Comparison of ENCODE assay signal across 15 cellular contexts in the genomic region with DNA sequence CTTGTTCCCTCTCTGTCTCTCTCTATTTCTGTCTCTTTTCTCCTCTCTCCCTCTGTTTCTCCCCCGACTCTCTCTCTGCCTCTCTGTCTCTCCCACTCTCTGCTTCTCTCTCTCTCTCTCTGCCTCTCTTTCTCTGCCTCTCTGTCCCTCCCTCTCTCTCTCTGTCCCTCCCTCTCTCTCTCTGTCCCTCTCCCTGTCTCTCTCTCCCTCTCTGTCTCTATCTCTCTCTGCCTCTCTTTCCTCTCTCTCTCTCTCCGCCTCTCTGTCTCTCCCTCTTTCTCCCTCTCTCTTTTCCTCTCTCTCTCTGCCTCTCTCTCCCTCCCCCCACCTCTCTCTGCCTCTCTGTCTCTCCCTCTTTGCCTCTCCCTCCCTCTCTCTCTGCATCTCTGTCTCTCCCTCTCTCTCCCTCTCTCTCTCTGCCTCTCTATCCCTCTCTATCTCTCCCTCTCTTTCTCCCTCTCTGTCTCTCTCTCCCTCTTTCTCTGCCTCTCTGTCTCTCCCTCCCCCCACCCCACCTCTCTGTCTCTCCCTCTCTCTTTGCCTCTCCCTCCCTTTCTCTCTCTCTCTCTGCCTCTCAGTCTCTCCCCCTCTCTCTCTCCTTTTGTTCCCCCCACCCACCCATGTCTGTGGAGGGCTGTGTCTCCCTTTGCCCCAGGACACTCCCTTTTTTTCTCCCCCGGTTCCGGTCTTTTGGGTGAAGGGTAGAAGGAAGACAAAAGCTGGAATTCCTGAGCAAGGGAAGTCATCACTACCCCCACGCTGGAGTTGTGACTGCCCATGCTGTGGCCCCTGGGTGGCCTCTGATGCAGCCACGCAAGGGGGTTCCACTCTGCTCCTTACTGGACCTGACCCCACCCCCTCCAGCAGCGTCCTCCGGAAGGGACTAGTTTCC. TPM values are rescaled to one million over a fixed set of nuclear protein-coding genes. Genes with fewer than 3 reads are reported as not detected.
DNase-seq lines count a peak whose midpoint lies in the region; ATAC-seq, FAIRE-seq and TF ChIP-seq lines count a peak whose summit lies in the region.
"Had no signal": no experiment of that assay in that cellular context is flagged by ENCODE, and none has a peak within 500 bp of the region (broad histone marks: within the 10 kb centered on the region; RNA-seq: fewer than 3 reads in every experiment).

No MANE protein-coding gene starts in this region.

- H3K79me2 ChIP-seq in HepG2 (ENCODE audit: insufficient read depth, low read length) = no peaks in the 10 kb centered on the region

- H3K36me3 ChIP-seq in HepG2 (replicated peaks in 1 of 2; ENCODE audit: control insufficient read depth in 1 of 2, insufficient read depth in 2 of 2, low read length in 2 of 2) (no peaks in the 10 kb centered on the region), right lobe of liver (no peaks in the 10 kb centered on the region), SJSA1 (peaks cover 10% of the 10 kb centered on the region; the same call in 1 of the 2 replicates), iPS-15b (ENCODE audit: control insufficient read depth, insufficient read depth, low read length) (no peaks in the 10 kb centered on the region)
- H3K36me3 ChIP-seq: ascending aorta had no signal

- no peak for FAIRE-seq in HepG2 (lab: Jason Lieb, UNC)
- FAIRE-seq: islet of Langerhans had no signal

- no TSS peak for BruUV-seq in HepG2 (replicated peaks; lab: Mats Ljungman, UMichigan)

- ATAC-seq in HepG2 (no peak), right lobe of liver (no peak), GM19455 (IDR thresholded peaks at IDR 0.05; ENCODE audit: unreplicated experiment) (no peak), foreskin keratinocyte (no peak)

- intact Hi-C loops in HepG2 (cut with micrococcal nuclease; ENCODE audit: unreplicated experiment) = no loop called here
- intact Hi-C loops in right lobe of liver (cut with DNase I) = no loop called here

- H3K4me1 ChIP-seq in HepG2 (ENCODE audit: insufficient read depth, low read length) (peaks cover 8% of the 10 kb centered on the region), right lobe of liver (no peaks in the 10 kb centered on the region), SJSA1 (replicated peaks) (peaks cover 54% of the 10 kb centered on the region), iPS-15b (ENCODE audit: control insufficient read depth, insufficient read depth, low read length) (peaks cover 10% of the 10 kb centered on the region), foreskin keratinocyte (no peaks in the 10 kb centered on the region)

- POLR2A ChIA-PET in HepG2 (lab: Yijun Ruan, JAX) = no interaction called here

- TF ChIP-seq POLR2A in HepG2 (IDR thresholded peaks at IDR 0.05; ENCODE audit: insufficient read depth in 1 of 2, low read depth in 2 of 2, low read length in 2 of 2) = no peak
- TF ChIP-seq POLR2A in right lobe of liver (IDR thresholded peaks at IDR 0.05) = no peak

- CTCF ChIA-PET in HepG2 (lab: Yijun Ruan, JAX; ENCODE audit: low intra/inter-chr PET ratio, low total read pairs) = no interaction called here

- no peak overlapping the region for H3K4me2 ChIP-seq in HepG2 (ENCODE audit: low read depth, low read length)

- WGBS in HepG2 (ENCODE audit: low lambda C conversion rate) = 10% methylated on average over 8 of the region's 8 CpGs
- 8% methylated on average over 8 of the region's 8 CpGs for WGBS in right lobe of liver (ENCODE audit: insufficient coverage, low coverage, low lambda C conversion rate, missing lambda C conversion rate)

- no peaks in the 10 kb centered on the region for H4K20me1 ChIP-seq in HepG2 (ENCODE audit: insufficient read depth, low read length)

- DNase-seq in HepG2 (ENCODE audit: low spot score) = no peak
- DNase-seq in right lobe of liver = no peak
- peak; percentile 92 to 97 for DNase-seq in SJSA1 (ENCODE audit: low read depth in 1 of 2, low spot score in 2 of 2)
- DNase-seq in middle frontal gyrus (ENCODE audit: extremely low spot score, low spot score) = no peak
- DNase-seq in central memory CD4-positive, alpha-beta T cell = no peak
- DNase-seq in foreskin keratinocyte = no peak
- DNase-seq: activated CD4-positive, alpha-beta memory T cell treated with anti-CD3 and anti-CD28 coated beads, Interleukin-2, amount 10 ng/mL, durations not matched to agents 7 days and 5 days; NCI-H187 treated with DMSO at 0.1 percent for 48 hours; stimulated activated CD4-positive, alpha-beta T cell treated with anti-CD3 and anti-CD28 coated beads, Interleukin-12 subunit alpha, Interleukin-12 subunit beta, amount 100 ng/mL, for 4 hours; substantia nigra; T-helper 9 cell had no signal

- H3K9me3 ChIP-seq in HepG2 (ENCODE audit: low read length) (no peaks in the 10 kb centered on the region), right lobe of liver (no peaks in the 10 kb centered on the region), SJSA1 (replicated peaks) (no peaks in the 10 kb centered on the region), iPS-15b (ENCODE audit: control insufficient read depth, insufficient read depth, low read length) (no peaks in the 10 kb centered on the region)
- H3K9me3 ChIP-seq: ascending aorta had no signal

- no peak for TF ChIP-seq RAD21 in HepG2 (CRISPR knock-in tag; IDR thresholded peaks at IDR 0.05)

- TF ChIP-seq EP300 in HepG2 (IDR thresholded peaks at IDR 0.05; ENCODE audit: low read depth in 2 of 2, low read length in 2 of 2) (no peak), HepG2 (CRISPR knock-in tag; IDR thresholded peaks at IDR 0.05; ENCODE audit: borderline replicate concordance) (no peak)

- peaks cover 8 to 58% of the 10 kb centered on the region in 2 experiments; a peak in 4 of 5 replicates for H3K27me3 ChIP-seq in HepG2 (ENCODE audit: control insufficient read depth in 1 of 2, insufficient read depth in 2 of 2, low read length in 2 of 2)
- no peaks in the 10 kb centered on the region for H3K27me3 ChIP-seq in right lobe of liver
- H3K27me3 ChIP-seq in SJSA1 (replicated peaks) = no peaks in the 10 kb centered on the region
- H3K27me3 ChIP-seq in iPS-15b (ENCODE audit: control insufficient read depth, insufficient read depth, low read length) = peaks cover 11% of the 10 kb centered on the region
- peaks cover 58% of the 10 kb centered on the region for H3K27me3 ChIP-seq in foreskin keratinocyte
- H3K27me3 ChIP-seq: ascending aorta had no signal

- H3K9ac ChIP-seq in HepG2 (ENCODE audit: insufficient read depth, low read depth, low read length) = no peak overlapping the region
- H3K9ac ChIP-seq in iPS-15b (ENCODE audit: low read depth, low read length) = peak overlapping the region; percentile 47

- in situ Hi-C loops in HepG2 (cut with HindIII; ENCODE audit: extremely low pct_ligation_motif_present, low pct_unique_long_range_greater_than_20kb) = no loop called here

- no peak overlapping the region for H3K4me3 ChIP-seq in HepG2 (replicated peaks in 1 of 3; ENCODE audit: insufficient read depth in 1 of 3, low read depth in 2 of 3, low read length in 3 of 3)
- H3K4me3 ChIP-seq in right lobe of liver = no peak overlapping the region
- peak overlapping the region; percentile 37 for H3K4me3 ChIP-seq in SJSA1
- H3K4me3 ChIP-seq in iPS-15b (ENCODE audit: low read depth, low read length) = peak overlapping the region; percentile 75

- TF ChIP-seq CTCF in HepG2 (CRISPR knock-in tag; IDR thresholded peaks at IDR 0.05) (no peak), right lobe of liver (IDR thresholded peaks at IDR 0.05) (no peak), foreskin keratinocyte (conservative IDR thresholded peaks at IDR 0.05) (no peak)

- H2AFZ ChIP-seq in HepG2 (ENCODE audit: low read length) = no peak overlapping the region

- H3K27ac ChIP-seq in HepG2 (ENCODE audit: extremely low read length, insufficient read depth, low read length) (no peak overlapping the region), right lobe of liver (no peak overlapping the region), SJSA1 (peak overlapping the region; percentile 67), foreskin keratinocyte (no peak overlapping the region)
- H3K27ac ChIP-seq: ascending aorta had no signal

TF ChIP-seq in HepG2, 621 proteins besides CTCF, POLR2A, EP300 and RAD21 (continues in another document):
- TF ChIP-seq TRIM24 (CRISPR knock-in tag; IDR thresholded peaks at IDR 0.05) = no peak
- TF ChIP-seq PHB2 (IDR thresholded peaks at IDR 0.05; ENCODE audit: partially characterized antibody) = peak; percentile 30
- TF ChIP-seq BRD4 (CRISPR knock-in tag; IDR thresholded peaks at IDR 0.05) = no peak
- no peak for TF ChIP-seq MED13 (CRISPR knock-in tag; IDR thresholded peaks at IDR 0.05)
- no peak for TF ChIP-seq SMARCE1 (IDR thresholded peaks at IDR 0.05; ENCODE audit: borderline replicate concordance)
- peak; percentile 68; the same call in 1 of the 2 replicates for TF ChIP-seq EZH2 (conservative IDR thresholded peaks at IDR 0.05; ENCODE audit: low read depth, low read length)

RNA-seq across cellular contexts. Expression of gene MGAT5B, which starts 27.1 kb away (rescaled TPM):
- total RNA-seq in HepG2 (2016; rRNA removed; fragmentation: Illumina TruSeq; extraction: Trizol) (0.07 and 0.13 TPM in 2 replicates), right lobe of liver (under 1 TPM in 1 of 6 experiments, not detected in 5; 0.16 TPM), foreskin keratinocyte (0.49 and 0.65 TPM in 2 replicates)
- total RNA-seq in HepG2 (2016; cell fraction: cytosol; rRNA removed; fragmentation: Illumina TruSeq; extraction: Trizol; ENCODE audit: low read depth) = 0.09 TPM in 1 of 2 replicates, not detected in the other
- 0.28 TPM in 1 of 2 replicates, not detected in the other for total RNA-seq in HepG2 (2016; cell fraction: insoluble cytoplasmic fraction; rRNA removed; fragmentation: Illumina TruSeq; extraction: Trizol)
- 0.10 and 0.22 TPM in 2 replicates for total RNA-seq in HepG2 (2016; cell fraction: membrane; rRNA removed; fragmentation: Illumina TruSeq; extraction: Trizol)
- 0.56 TPM in 1 of 2 replicates, not detected in the other for total RNA-seq in HepG2 (2016; cell fraction: nucleus; rRNA removed; fragmentation: Illumina TruSeq; extraction: Trizol)
- polyA plus RNA-seq in HepG2 (2011; rRNA removed) (0.07 and 0.09 TPM in 2 replicates), foreskin keratinocyte (0.29 and 0.59 TPM in 2 replicates)
- polyA plus RNA-seq in HepG2 (2011; cell fraction: cytosol; rRNA removed) = 0.05 and 0.08 TPM in 2 replicates
- polyA plus RNA-seq in HepG2 (2011; cell fraction: nucleus; rRNA removed) = 0.26 and 0.59 TPM in 2 replicates
- polyA plus RNA-seq in HepG2 (2012) = 0.12 TPM in 1 of 2 replicates, not detected in the other
- 0.10 and 0.23 TPM in 2 replicates for polyA plus RNA-seq in HepG2 (2016; cell fraction: cytosol; fragmentation: Illumina TruSeq; extraction: Trizol; ENCODE audit: low read depth)
- polyA plus RNA-seq in HepG2 (2016; cell fraction: insoluble cytoplasmic fraction; fragmentation: Illumina TruSeq; extraction: Trizol; ENCODE audit: low read depth) = 0.16 TPM in 1 of 2 replicates, not detected in the other
- polyA plus RNA-seq in HepG2 (2016; cell fraction: membrane; fragmentation: Illumina TruSeq; extraction: Trizol; ENCODE audit: low read depth) = 0.22 TPM in 1 of 2 replicates, not detected in the other
- polyA plus RNA-seq in HepG2 (2016; cell fraction: nucleus; fragmentation: Illumina TruSeq; extraction: Trizol; ENCODE audit: insufficient read depth, low read depth) = 0.23 and 0.24 TPM in 2 replicates
- polyA minus RNA-seq in HepG2 (2011; rRNA and poly(A)+ RNA removed; ENCODE audit: low replicate concordance) = 0.24 and 9.3 TPM in 2 replicates
- polyA minus RNA-seq in HepG2 (2011; cell fraction: cytosol; rRNA and poly(A)+ RNA removed) = not detected in 2 replicates
- 0.12 and 0.13 TPM in 2 replicates for polyA minus RNA-seq in HepG2 (2011; cell fraction: nucleus; rRNA and poly(A)+ RNA removed)
- total RNA-seq in SJSA1 (2014; rRNA removed; shearing (Covaris generic)) = 14.4 and 15.0 TPM in 2 replicates
- total RNA-seq: ascending aorta had no signal

Comparison
In these comparisons a context has a peak if more than half of its experiments do, and no peak if none do; other contexts are left out.
1. DNase-seq: peak in SJSA1 (2 of 2); none in HepG2 (single experiment), right lobe of liver (0 of 3), middle frontal gyrus (single experiment), central memory CD4-positive, alpha-beta T cell (single experiment) and foreskin keratinocyte (0 of 2).
2. H3K4me3 ChIP-seq: peak in SJSA1 (single experiment) and iPS-15b (single experiment); none in HepG2 (0 of 3) and right lobe of liver (0 of 3).